In genomic region chr11:59667812-59668187, GRCh38 we compare ENCODE assay signal across 8 cellular contexts. TPM values are rescaled to one million over a fixed set of nuclear protein-coding genes. Genes with fewer than 3 reads are reported as not detected.
DNase-seq lines count a peak whose midpoint lies in the region; ATAC-seq and TF ChIP-seq lines count a peak whose summit lies in the region.

No MANE protein-coding gene starts in this region.

- H3K27ac ChIP-seq in DND-41 (ENCODE audit: low read length) (peak overlapping the region; percentile 88), Panc1 (ENCODE audit: low read length) (peak overlapping the region; percentile 84), esophagus squamous epithelium (peak overlapping the region; percentile 97 to 99 (median 98)), parathyroid adenoma (no peak overlapping the region)

- TF ChIP-seq CTCF in DND-41 (IDR thresholded peaks at IDR 0.05; ENCODE audit: borderline replicate concordance, extremely low read depth, low read length, poor library complexity, severe bottlenecking) (no peak), Panc1 (IDR thresholded peaks at IDR 0.05) (no peak), esophagus squamous epithelium (IDR thresholded peaks at IDR 0.05) (no peak), parathyroid adenoma (IDR thresholded peaks at IDR 0.05) (no peak)

- H3K79me2 ChIP-seq in DND-41 (ENCODE audit: insufficient read depth, low read length) (peaks cover 65% of the 10 kb centered on the region), parathyroid adenoma (no peaks in the 10 kb centered on the region)

- H4K20me1 ChIP-seq in DND-41 (ENCODE audit: insufficient read depth, low read length): peaks cover 16% of the 10 kb centered on the region; the same call in 1 of the 2 replicates

- intact Hi-C loops in Panc1 (cut with micrococcal nuclease; ENCODE audit: unreplicated experiment) (loop anchor here (5.0 to 10.0 kb wide), 3 partner anchors 35 to 137 kb away; no protein-coding TSS in a partner anchor), esophagus squamous epithelium (cut with DNase I) (loop anchor here (5.0 kb wide), 1 partner anchor 55 kb away; no protein-coding TSS in a partner anchor)

- H3K4me3 ChIP-seq in DND-41 (ENCODE audit: low read depth in 1 of 2, low read length in 2 of 2) (peak overlapping the region; percentile 45 to 80), Panc1 (ENCODE audit: low read depth in 2 of 2, low read length in 2 of 2) (peak overlapping the region; percentile 82 to 88), esophagus squamous epithelium (peak overlapping the region; percentile 91 to 98 (median 94)), parathyroid adenoma (ENCODE audit: low read depth, low read length) (peak overlapping the region; percentile 69)

- in situ Hi-C loops in Panc1 (cut with HindIII; ENCODE audit: low pct_unique_long_range_greater_than_20kb, low sequenced_read_pairs): no loop called here

- TF ChIP-seq POLR2A in esophagus squamous epithelium (IDR thresholded peaks at IDR 0.05): no peak

- ATAC-seq in DND-41 (ENCODE audit: insufficient read depth, low read depth) (no peak), Panc1 (no peak)

- H2AFZ ChIP-seq in DND-41 (ENCODE audit: low read depth, low read length) (no peak overlapping the region; the same call in 1 of the 2 replicates), parathyroid adenoma (no peak overlapping the region)

- POLR2A ChIA-PET in Panc1 (lab: Charles Lee): no interaction called here

- peaks cover 48% of the 10 kb centered on the region for H3K36me3 ChIP-seq in DND-41 (ENCODE audit: insufficient read depth, low read length)
- H3K36me3 ChIP-seq in Panc1 (ENCODE audit: control insufficient read depth, insufficient read depth, low read length): peaks cover 43% of the 10 kb centered on the region
- H3K36me3 ChIP-seq in esophagus squamous epithelium: peaks cover 4 to 40% (median 17%) of the 10 kb centered on the region in 3 donors
- no peaks in the 10 kb centered on the region for H3K36me3 ChIP-seq in parathyroid adenoma (ENCODE audit: control insufficient read depth, insufficient read depth, low read length)

- H3K9me3 ChIP-seq in DND-41 (ENCODE audit: insufficient read depth, low read length, severe bottlenecking): no peaks in the 10 kb centered on the region
- no peaks in the 10 kb centered on the region for H3K9me3 ChIP-seq in Panc1 (ENCODE audit: control insufficient read depth, insufficient read depth, low read depth, low read length)
- H3K9me3 ChIP-seq in esophagus squamous epithelium: no peaks in the 10 kb centered on the region
- no peaks in the 10 kb centered on the region for H3K9me3 ChIP-seq in parathyroid adenoma (ENCODE audit: control insufficient read depth, low read length)

- CTCF ChIA-PET in Panc1 (lab: Charles Lee): no interaction called here

- no peaks in the 10 kb centered on the region for H3K27me3 ChIP-seq in DND-41 (ENCODE audit: insufficient read depth, low read length, poor library complexity)
- no peaks in the 10 kb centered on the region for H3K27me3 ChIP-seq in Panc1 (ENCODE audit: control insufficient read depth, insufficient read depth, low read length)
- H3K27me3 ChIP-seq in esophagus squamous epithelium: no peaks in the 10 kb centered on the region
- H3K27me3 ChIP-seq in parathyroid adenoma (ENCODE audit: control insufficient read depth, insufficient read depth, low read length): no peaks in the 10 kb centered on the region

- DNase-seq in DND-41 (no peak), Panc1 (ENCODE audit: low read depth, low spot score) (no peak), esophagus squamous epithelium (lab: John Stamatoyannopoulos, UW) (no peak), NCI-H748 treated with DMSO at 0.1 percent for 48 hours (lab: John Stamatoyannopoulos, UW) (no peak), SKM-1 treated with dmso at 0.1 percent for 144 hours (lab: John Stamatoyannopoulos, UW; ENCODE audit: unreplicated experiment) (no peak), HCEC 1CT (no peak)
- no peak for DNase-seq in activated CD4-positive, CD25-positive, alpha-beta regulatory T cell treated with anti-CD3 and anti-CD28 coated beads, Interleukin-2, amount 50 U/mL, for 72 hours

- WGBS in esophagus squamous epithelium, 2 donors: 17 to 23% methylated on average over 3 of the region's 3 CpGs

- H3K9ac ChIP-seq in DND-41 (ENCODE audit: low read depth, low read length) (peak overlapping the region; percentile 78), parathyroid adenoma (no peak overlapping the region)

- H3K4me2 ChIP-seq in DND-41 (ENCODE audit: insufficient read depth, low read length): peak overlapping the region; percentile 94
- peak overlapping the region; percentile 69 for H3K4me2 ChIP-seq in parathyroid adenoma (ENCODE audit: low read length)

- no TSS peak for BruUV-seq in Panc1 (replicated peaks; lab: Mats Ljungman, UMichigan)

- H3K4me1 ChIP-seq in DND-41 (ENCODE audit: insufficient read depth, low read length): peaks cover 53% of the 10 kb centered on the region
- H3K4me1 ChIP-seq in Panc1 (ENCODE audit: control insufficient read depth, insufficient read depth, low read length): peaks cover 20% of the 10 kb centered on the region
- peaks cover 13 to 35% (median 22%) of the 10 kb centered on the region in 3 donors for H3K4me1 ChIP-seq in esophagus squamous epithelium
- H3K4me1 ChIP-seq in parathyroid adenoma: peaks cover 3% of the 10 kb centered on the region

RNA-seq across cellular contexts. Expression of gene PATL1, which starts 1.0 kb away (rescaled TPM):
- total RNA-seq in Panc1 (2021; ENCODE audit: unreplicated experiment) (57.0 TPM), esophagus squamous epithelium (10 to 100 TPM; 11.2 to 17.9 (median 15.3) TPM)
- polyA plus RNA-seq in Panc1 (2012; ENCODE audit: insufficient read length): 29.2 TPM

RNA-seq across cellular contexts. Expression of gene OR10V1, which starts 45.8 kb away (rescaled TPM):
- total RNA-seq in Panc1 (2021; ENCODE audit: unreplicated experiment) (not detected), esophagus squamous epithelium (not detected)
- not detected for polyA plus RNA-seq in Panc1 (2012; ENCODE audit: insufficient read length)

RNA-seq across cellular contexts. Expression of gene OSBP, which starts 52.2 kb away (rescaled TPM):
- total RNA-seq in Panc1 (2021; ENCODE audit: unreplicated experiment): 35.3 TPM
- polyA plus RNA-seq in Panc1 (2012; ENCODE audit: insufficient read length): 20.2 TPM
- total RNA-seq in esophagus squamous epithelium: 10 to 100 TPM; 19.4 to 28.8 (median 23.3) TPM
